ENCODE assay signal across 1 cellular context in the genomic region with DNA sequence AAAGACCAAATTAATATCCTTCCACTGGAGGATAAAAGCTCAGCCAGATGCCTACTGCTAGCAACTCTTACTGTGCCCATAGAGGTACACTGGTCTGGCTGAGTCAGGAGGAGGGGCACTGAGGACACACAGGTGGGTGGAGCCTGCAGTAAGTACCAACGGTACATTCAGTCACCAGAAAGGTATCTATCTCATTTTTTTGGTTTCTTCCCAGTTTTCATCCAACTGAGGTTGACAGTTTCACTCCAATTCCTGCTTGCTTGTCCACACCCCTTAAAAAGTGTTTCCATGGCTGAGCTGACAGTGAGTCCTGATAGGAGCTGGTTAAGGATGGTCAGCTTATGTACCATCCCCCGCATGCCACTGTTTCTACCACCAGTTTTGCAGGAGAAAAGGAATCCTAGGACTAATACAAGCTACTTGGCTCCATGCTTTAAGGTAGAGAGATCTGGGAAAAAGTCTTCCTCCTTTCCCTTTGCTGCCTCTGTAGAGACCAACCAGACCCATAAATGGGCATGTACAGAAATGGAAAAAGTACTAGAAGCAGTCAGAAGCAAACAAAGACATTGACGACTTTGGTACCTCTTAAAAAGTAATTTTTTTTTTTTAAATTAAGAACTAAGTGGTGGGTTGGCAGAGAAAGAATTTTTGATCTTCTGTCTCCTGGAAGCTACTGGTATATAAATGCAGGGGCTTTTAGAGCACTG.
TF ChIP-seq lines count a peak whose summit lies in the region.

No MANE protein-coding gene starts in this region.

TF ChIP-seq in SK-N-SH, 30 proteins besides CTCF, POLR2A, EP300 and RAD21 (continued from another document):
- TF ChIP-seq, protein P1, sequence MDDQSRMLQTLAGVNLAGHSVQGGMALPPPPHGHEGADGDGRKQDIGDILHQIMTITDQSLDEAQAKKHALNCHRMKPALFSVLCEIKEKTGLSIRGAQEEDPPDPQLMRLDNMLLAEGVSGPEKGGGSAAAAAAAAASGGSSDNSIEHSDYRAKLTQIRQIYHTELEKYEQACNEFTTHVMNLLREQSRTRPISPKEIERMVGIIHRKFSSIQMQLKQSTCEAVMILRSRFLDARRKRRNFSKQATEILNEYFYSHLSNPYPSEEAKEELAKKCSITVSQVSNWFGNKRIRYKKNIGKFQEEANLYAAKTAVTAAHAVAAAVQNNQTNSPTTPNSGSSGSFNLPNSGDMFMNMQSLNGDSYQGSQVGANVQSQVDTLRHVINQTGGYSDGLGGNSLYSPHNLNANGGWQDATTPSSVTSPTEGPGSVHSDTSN (IDR thresholded peaks at IDR 0.05): no peak
- TF ChIP-seq TCF12 (IDR thresholded peaks at IDR 0.05) (no peak), FOSL2 (IDR thresholded peaks at IDR 0.05; ENCODE audit: borderline replicate concordance, low read depth) (no peak), FOXJ3 (CRISPR knock-in tag; IDR thresholded peaks at IDR 0.05) (no peak), USF2 (IDR thresholded peaks at IDR 0.05; ENCODE audit: borderline replicate concordance, low read depth, low read length) (no peak), RCOR1 (IDR thresholded peaks at IDR 0.05; ENCODE audit: low read length) (no peak), RXRA (IDR thresholded peaks at IDR 0.05; ENCODE audit: borderline replicate concordance, low read depth) (no peak), TEAD4 (IDR thresholded peaks at IDR 0.05; ENCODE audit: borderline replicate concordance, insufficient read depth) (no peak)
- TF ChIP-seq, protein P2, sequence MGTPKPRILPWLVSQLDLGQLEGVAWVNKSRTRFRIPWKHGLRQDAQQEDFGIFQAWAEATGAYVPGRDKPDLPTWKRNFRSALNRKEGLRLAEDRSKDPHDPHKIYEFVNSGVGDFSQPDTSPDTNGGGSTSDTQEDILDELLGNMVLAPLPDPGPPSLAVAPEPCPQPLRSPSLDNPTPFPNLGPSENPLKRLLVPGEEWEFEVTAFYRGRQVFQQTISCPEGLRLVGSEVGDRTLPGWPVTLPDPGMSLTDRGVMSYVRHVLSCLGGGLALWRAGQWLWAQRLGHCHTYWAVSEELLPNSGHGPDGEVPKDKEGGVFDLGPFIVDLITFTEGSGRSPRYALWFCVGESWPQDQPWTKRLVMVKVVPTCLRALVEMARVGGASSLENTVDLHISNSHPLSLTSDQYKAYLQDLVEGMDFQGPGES (IDR thresholded peaks at IDR 0.05; ENCODE audit: low read depth, low read length): no peak
- TF ChIP-seq, protein P3, sequence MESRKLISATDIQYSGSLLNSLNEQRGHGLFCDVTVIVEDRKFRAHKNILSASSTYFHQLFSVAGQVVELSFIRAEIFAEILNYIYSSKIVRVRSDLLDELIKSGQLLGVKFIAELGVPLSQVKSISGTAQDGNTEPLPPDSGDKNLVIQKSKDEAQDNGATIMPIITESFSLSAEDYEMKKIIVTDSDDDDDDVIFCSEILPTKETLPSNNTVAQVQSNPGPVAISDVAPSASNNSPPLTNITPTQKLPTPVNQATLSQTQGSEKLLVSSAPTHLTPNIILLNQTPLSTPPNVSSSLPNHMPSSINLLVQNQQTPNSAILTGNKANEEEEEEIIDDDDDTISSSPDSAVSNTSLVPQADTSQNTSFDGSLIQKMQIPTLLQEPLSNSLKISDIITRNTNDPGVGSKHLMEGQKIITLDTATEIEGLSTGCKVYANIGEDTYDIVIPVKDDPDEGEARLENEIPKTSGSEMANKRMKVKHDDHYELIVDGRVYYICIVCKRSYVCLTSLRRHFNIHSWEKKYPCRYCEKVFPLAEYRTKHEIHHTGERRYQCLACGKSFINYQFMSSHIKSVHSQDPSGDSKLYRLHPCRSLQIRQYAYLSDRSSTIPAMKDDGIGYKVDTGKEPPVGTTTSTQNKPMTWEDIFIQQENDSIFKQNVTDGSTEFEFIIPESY (IDR thresholded peaks at IDR 0.05; ENCODE audit: borderline replicate concordance, low read depth): no peak
